Comparison of ENCODE assay signal across 3 cellular contexts in genomic region chr10:101282937-101283336, GRCh38.
TF ChIP-seq lines count a peak whose summit lies in the region.

No MANE protein-coding gene starts in this region.

TF ChIP-seq in GM23338, 12 proteins besides CTCF, POLR2A, EP300 and RAD21 (continues in another document):
- TF ChIP-seq NANOG (IDR thresholded peaks at IDR 0.05; ENCODE audit: borderline replicate concordance) (no peak), ZNF331 (CRISPR knock-in tag; IDR thresholded peaks at IDR 0.05; ENCODE audit: low read depth) (no peak), ZNF462 (CRISPR knock-in tag; IDR thresholded peaks at IDR 0.05) (no peak), EZH2phosphoT487 (IDR thresholded peaks at IDR 0.05; ENCODE audit: unreplicated experiment) (no peak), POLR2AphosphoS5 (IDR thresholded peaks at IDR 0.05; ENCODE audit: low read depth) (no peak)

TF ChIP-seq in HEK293, 187 proteins besides CTCF, POLR2A, EP300 and RAD21:
- TF ChIP-seq ZIC2 (tag by site-specific recombination; IDR thresholded peaks at IDR 0.05) (peak; percentile 48), GFI1B (tag by site-specific recombination; IDR thresholded peaks at IDR 0.05) (no peak), GLIS1 (tag by site-specific recombination; IDR thresholded peaks at IDR 0.05) (peak; percentile 31; the same call in 1 of the 2 replicates), PRDM10 (tag by site-specific recombination; IDR thresholded peaks at IDR 0.05) (no peak)

TF ChIP-seq in H1, 55 proteins besides CTCF, POLR2A, EP300 and RAD21:
- no peak for TF ChIP-seq CREB1 (IDR thresholded peaks at IDR 0.05)
- no peak for TF ChIP-seq MAFK (IDR thresholded peaks at IDR 0.05; ENCODE audit: low read depth, low read length)
- no peak for TF ChIP-seq HDAC2 (IDR thresholded peaks at IDR 0.05; ENCODE audit: borderline replicate concordance in 1 of 2, low read depth in 2 of 2, low read length in 2 of 2)
- TF ChIP-seq KDM4A (IDR thresholded peaks at IDR 0.05; ENCODE audit: low read depth, low read length, severe bottlenecking), result no peak
- TF ChIP-seq CEBPB (IDR thresholded peaks at IDR 0.05; ENCODE audit: low read depth, low read length), result no peak
TF ChIP-seq in H1: peak in this region for 0.
